In the genomic region with DNA sequence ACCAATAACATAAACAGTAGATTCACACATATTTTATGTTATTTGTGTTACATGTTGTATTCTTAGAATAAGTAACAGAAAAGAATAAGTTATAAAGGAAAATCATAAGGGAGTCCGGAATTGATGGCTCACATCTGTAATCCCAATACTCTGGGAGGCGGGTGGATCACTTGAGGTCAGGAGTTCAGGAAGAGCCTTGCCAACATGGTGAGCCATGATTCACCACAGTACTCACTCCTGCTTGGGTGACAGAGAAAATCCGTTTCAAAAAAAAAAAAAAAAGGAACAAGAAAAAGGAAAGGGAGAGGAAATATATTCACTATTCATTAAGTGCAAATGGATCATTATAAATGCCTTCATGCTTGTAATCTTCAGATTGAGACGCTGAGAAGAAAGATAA, we compare ENCODE assay signal across 27 cellular contexts.
"Had no signal": no experiment of that assay in that cellular context is flagged by ENCODE, and none has a peak within 500 bp of the region (broad histone marks: within the 10 kb centered on the region; RNA-seq: fewer than 3 reads in every experiment).

No MANE protein-coding gene starts in this region.

- H3K27me3 Mint-ChIP-seq: activated B cell treated with CpG ODN at 0.5 μM for 24 hours; activated CD4-positive, alpha-beta T cell treated with anti-CD3 and anti-CD28 coated beads, Interleukin-2, amount 10 ng/mL, durations not matched to agents 24 days and 14 days; activated CD8-positive, alpha-beta memory T cell treated with anti-CD3 and anti-CD28 coated beads, Interleukin-2, amount 10 ng/mL, durations not matched to agents 7 days and 5 days; activated naive CD8-positive, alpha-beta T cell; activated T-cell treated with anti-CD3 and anti-CD28 coated beads, Interleukin-2, amount 50 U/mL, for 24 hours had no signal

- H3K9me3 Mint-ChIP-seq: activated CD4-positive, alpha-beta T cell treated with anti-CD3 and anti-CD28 coated beads, Interleukin-2, amount 10 ng/mL, durations not matched to agents 24 days and 14 days; activated T-helper 1 cell treated with anti-CD3 and anti-CD28 coated beads, Interleukin-12 subunit alpha, Interleukin-12 subunit beta, Interleukin-2, Interleukin-4 antibody, amounts not matched to agents 30 ng/mL and 10 ng/mL and 1 ng/mL, durations not matched to agents 14 hours and 24 hours and 36 hours had no signal

- H3K27ac ChIP-seq: brain microvascular endothelial cell, Peyer's patch, RWPE1, SJSA1 had no signal

- H3K4me3 ChIP-seq: Peyer's patch, SJSA1 had no signal

- FAIRE-seq: astrocyte had no signal

- H3K4me1 ChIP-seq: Peyer's patch, SJSA1 had no signal

- DNase-seq: activated B cell treated with CpG ODN at 0.5 μM for 24 hours; activated CD4-positive, alpha-beta T cell treated with anti-CD3 and anti-CD28 coated beads for 1 hour; activated CD4-positive, alpha-beta T cell treated with anti-CD3 and anti-CD28 coated beads, Interleukin-2, amount 10 ng/mL, durations not matched to agents 24 days and 14 days; activated CD4-positive, alpha-beta T cell treated with anti-CD3 and anti-CD28 coated beads, Interleukin-2, amount 50 U/mL, for 48 hours; activated CD8-positive, alpha-beta memory T cell treated with anti-CD3 and anti-CD28 coated beads, Interleukin-2, amount 10 ng/mL, durations not matched to agents 7 days and 5 days; activated effector memory CD4-positive, alpha-beta T cell treated with anti-CD3 and anti-CD28 coated beads, Interleukin-2, amount 50 U/mL, for 16 hours; activated naive CD4-positive, alpha-beta T cell treated with Interleukin-2 at 50 U/mL for 16 hours; activated T-cell treated with anti-CD3 and anti-CD28 coated beads, Interleukin-2, amount 50 U/mL, for 24 hours; amygdala; brain microvascular endothelial cell; cerebellar nuclear complex; Kasumi-1; NCI-H1048; NCI-H146; NCI-H187 treated with DMSO at 0.1 percent for 48 hours; NCI-H2081 treated with DMSO at 0.1 percent for 48 hours; NCI-H446; NCI-H524; Peyer's patch; Right ventricle myocardium superior; SW 1271 had no signal

- ATAC-seq: activated CD8-positive, alpha-beta memory T cell treated with anti-CD3 and anti-CD28 coated beads, Interleukin-2, amount 10 ng/mL, durations not matched to agents 7 days and 5 days; SK-N-SH treated with all-trans-retinoic acid at 6 μM for 48 hours had no signal

- H3K36me3 Mint-ChIP-seq: activated CD8-positive, alpha-beta memory T cell treated with anti-CD3 and anti-CD28 coated beads, Interleukin-2, amount 10 ng/mL, durations not matched to agents 7 days and 5 days; activated naive CD8-positive, alpha-beta T cell had no signal

- H3K27ac Mint-ChIP-seq: activated B cell treated with CpG ODN at 0.5 μM for 24 hours; activated CD4-positive, alpha-beta T cell treated with anti-CD3 and anti-CD28 coated beads, Interleukin-2, amount 10 ng/mL, durations not matched to agents 24 days and 14 days; activated CD8-positive, alpha-beta memory T cell treated with anti-CD3 and anti-CD28 coated beads, Interleukin-2, amount 10 ng/mL, durations not matched to agents 7 days and 5 days; activated naive CD8-positive, alpha-beta T cell; activated T-cell treated with anti-CD3 and anti-CD28 coated beads, Interleukin-2, amount 50 U/mL, for 24 hours; activated T-helper 1 cell treated with anti-CD3 and anti-CD28 coated beads, Interleukin-12 subunit alpha, Interleukin-12 subunit beta, Interleukin-2, Interleukin-4 antibody, amounts not matched to agents 30 ng/mL and 10 ng/mL and 1 ng/mL, durations not matched to agents 14 hours and 24 hours and 36 hours had no signal

- H3K36me3 ChIP-seq: brain microvascular endothelial cell, Peyer's patch, SJSA1 had no signal

- H3K9me3 ChIP-seq: Peyer's patch, SJSA1 had no signal

- H3K4me3 Mint-ChIP-seq: activated B cell treated with CpG ODN at 0.5 μM for 24 hours; activated CD4-positive, alpha-beta T cell treated with anti-CD3 and anti-CD28 coated beads, Interleukin-2, amount 10 ng/mL, durations not matched to agents 24 days and 14 days; activated CD8-positive, alpha-beta memory T cell treated with anti-CD3 and anti-CD28 coated beads, Interleukin-2, amount 10 ng/mL, durations not matched to agents 7 days and 5 days; activated naive CD8-positive, alpha-beta T cell; activated T-cell treated with anti-CD3 and anti-CD28 coated beads, Interleukin-2, amount 50 U/mL, for 24 hours; activated T-helper 1 cell treated with anti-CD3 and anti-CD28 coated beads, Interleukin-12 subunit alpha, Interleukin-12 subunit beta, Interleukin-2, Interleukin-4 antibody, amounts not matched to agents 30 ng/mL and 10 ng/mL and 1 ng/mL, durations not matched to agents 14 hours and 24 hours and 36 hours had no signal

- H3K27me3 ChIP-seq: brain microvascular endothelial cell, Peyer's patch, SJSA1 had no signal

- H3K4me1 Mint-ChIP-seq: activated B cell treated with CpG ODN at 0.5 μM for 24 hours; activated CD4-positive, alpha-beta T cell treated with anti-CD3 and anti-CD28 coated beads, Interleukin-2, amount 10 ng/mL, durations not matched to agents 24 days and 14 days; activated CD8-positive, alpha-beta memory T cell treated with anti-CD3 and anti-CD28 coated beads, Interleukin-2, amount 10 ng/mL, durations not matched to agents 7 days and 5 days had no signal
